In the genomic region with DNA sequence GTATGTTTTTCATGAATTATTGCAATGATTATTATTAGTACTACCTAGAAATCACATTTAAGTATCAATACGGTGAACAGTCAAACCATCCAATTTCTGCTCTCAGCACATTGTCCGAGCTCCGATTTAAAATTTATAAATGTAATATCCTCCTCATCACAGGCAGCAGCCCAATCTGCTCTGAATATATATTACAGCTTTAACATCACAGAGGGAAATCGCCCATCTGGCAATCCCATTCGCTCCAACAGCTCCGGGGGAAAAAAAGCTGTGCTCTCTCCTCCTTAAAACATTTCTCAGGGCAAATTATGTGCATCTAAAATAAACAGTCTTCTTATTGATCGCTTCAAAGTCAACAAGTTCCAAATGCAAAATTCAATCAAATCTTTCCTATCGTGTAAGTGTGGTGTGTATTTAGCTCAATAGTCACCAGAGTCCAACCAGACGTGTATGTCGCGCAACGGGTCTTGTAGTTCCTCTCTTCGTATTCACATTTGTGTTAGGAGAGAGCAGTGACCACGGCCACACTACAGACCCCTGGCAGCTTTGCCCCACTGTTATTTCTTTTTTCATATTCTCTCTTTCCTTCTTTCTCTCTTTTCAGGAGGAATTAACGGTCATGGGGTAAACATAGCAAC, we compare ENCODE assay signal across 8 cellular contexts. TPM values are rescaled to one million over a fixed set of nuclear protein-coding genes. Genes with fewer than 3 reads are reported as not detected.
DNase-seq lines count a peak whose midpoint lies in the region; ATAC-seq lines count a peak whose summit lies in the region.

No MANE protein-coding gene starts in this region.

- H3K27ac ChIP-seq in caudate nucleus (ENCODE audit: low read depth, low read length) (peak overlapping the region; percentile 68), substantia nigra (ENCODE audit: low read depth, low read length, poor library complexity, severe bottlenecking) (peak overlapping the region; percentile 69)

- ATAC-seq in left lobe of liver (peak; percentile 34), GM19455 (IDR thresholded peaks at IDR 0.05; ENCODE audit: unreplicated experiment) (no peak), GM18867 (IDR thresholded peaks at IDR 0.05; ENCODE audit: unreplicated experiment) (no peak), GM21390 (IDR thresholded peaks at IDR 0.05; ENCODE audit: unreplicated experiment) (no peak)

- peak; percentile 27 for DNase-seq in NCI-H1694 (lab: John Stamatoyannopoulos, UW)
- DNase-seq in caudate nucleus (lab: John Stamatoyannopoulos, UW), result peak in 8 of 61 donors; percentile 5 to 59 (median 16)
- no peak for DNase-seq in left lobe of liver (ENCODE audit: low spot score)
- peak in 11 of 49 donors; percentile 10 to 51 (median 28) for DNase-seq in substantia nigra (lab: John Stamatoyannopoulos, UW)
- no peak for DNase-seq in NOMO-1 (lab: John Stamatoyannopoulos, UW; ENCODE audit: unreplicated experiment in 2 of 2)

RNA-seq across cellular contexts. Expression of gene FIGN, which starts 2.4 kb away (rescaled TPM):
- total RNA-seq in left lobe of liver, result 6.0 TPM
